Comparison of ENCODE assay signal across 7 cellular contexts in the genomic region with DNA sequence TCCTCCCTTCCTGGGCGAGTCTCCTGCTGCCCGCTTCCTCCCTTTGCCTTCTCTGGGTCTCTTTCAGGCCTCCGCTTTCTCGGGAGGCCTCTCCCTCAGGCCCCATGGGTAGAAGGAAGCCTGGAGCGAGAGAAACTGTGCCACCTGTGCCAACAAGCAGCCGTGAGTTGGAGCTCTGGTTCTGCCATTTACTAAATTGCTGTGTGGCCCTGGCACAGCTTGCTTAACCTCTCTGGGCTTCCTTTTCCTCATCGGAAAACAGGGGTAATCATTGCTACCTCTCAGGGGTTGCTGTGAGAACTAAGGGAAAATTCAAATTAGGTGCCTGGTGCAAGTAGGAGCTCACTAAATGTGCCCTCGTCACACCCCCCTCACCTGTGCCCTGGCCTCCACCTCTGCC.
"Had no signal": no experiment of that assay in that cellular context is flagged by ENCODE, and none has a peak within 500 bp of the region (broad histone marks: within the 10 kb centered on the region; RNA-seq: fewer than 3 reads in every experiment).

No MANE protein-coding gene starts in this region.

- H3K9me3 ChIP-seq: HAP-1 had no signal

- H2AFZ ChIP-seq: GM23248 had no signal

- H3K36me3 ChIP-seq: HAP-1 had no signal

- ATAC-seq: HCT116 had no signal

- DNase-seq: GM23248, GOT3, H7, KG1 had no signal

- FAIRE-seq: HTR-8/SVneo had no signal

- H3K27ac ChIP-seq: GM23248 had no signal

- H3K4me1 ChIP-seq: HAP-1 had no signal

- H3K4me3 ChIP-seq: GM23248, HAP-1 had no signal

- H3K9ac ChIP-seq: GM23248 had no signal
